ENCODE assay signal across 9 cellular contexts in genomic region chr12:94074970-94075695, GRCh38.
DNase-seq lines count a peak whose midpoint lies in the region; ATAC-seq and TF ChIP-seq lines count a peak whose summit lies in the region.
"Had no signal": no experiment of that assay in that cellular context is flagged by ENCODE, and none has a peak within 500 bp of the region (broad histone marks: within the 10 kb centered on the region; RNA-seq: fewer than 3 reads in every experiment).

No MANE protein-coding gene starts in this region.

- WGBS in esophagus, 2 donors: 40 to 46% methylated on average over 5 of the region's 5 CpGs

- intact Hi-C loops in PC-9 (cut with micrococcal nuclease; ENCODE audit: unreplicated experiment): loop anchor here (1.0 kb wide), 1 partner anchor 333 kb away; no protein-coding TSS in a partner anchor

- H3K79me2 ChIP-seq in GM23338 (replicated peaks; ENCODE audit: insufficient read depth) (no peaks in the 10 kb centered on the region), PC-9 (ENCODE audit: low read depth) (no peaks in the 10 kb centered on the region)

- H3K4me2 ChIP-seq in GM23338 (no peak overlapping the region), PC-9 (no peak overlapping the region)

- BruUV-seq in PC-9 (replicated peaks; lab: Mats Ljungman, UMichigan): no TSS peak

- DNase-seq in Ammon's horn (ENCODE audit: low spot score) (peak; percentile 56), GM23338 (ENCODE audit: low spot score) (peak; percentile 77), PC-9 (peak in 1 of 2 experiments; percentile 50), nephron progenitor cell (peak; percentile 41)

- H3K27ac ChIP-seq in GM23338 (ENCODE audit: low read depth): no peak overlapping the region
- H3K27ac ChIP-seq in PC-9: no peak overlapping the region
- peak overlapping the region; percentile 58 to 78 for H3K27ac ChIP-seq in esophagus (ENCODE audit: low read depth in 2 of 2, low read length in 1 of 2)

- H3K4me1 Mint-ChIP-seq in GM23338 (peaks cover 6% of the 10 kb centered on the region), nephron progenitor cell (peaks cover 54% of the 10 kb centered on the region)

- H2AFZ ChIP-seq in GM23338 (peak overlapping the region; percentile 70), PC-9 (no peak overlapping the region)

- POLR2A ChIA-PET in PC-9 (lab: Charles Lee; ENCODE audit: unreplicated experiment): no interaction called here

- H3K4me1 ChIP-seq in GM23338 (ENCODE audit: insufficient read depth) (peaks cover 8% of the 10 kb centered on the region; the same call in 1 of the 2 replicates), PC-9 (replicated peaks; ENCODE audit: insufficient read depth) (no peaks in the 10 kb centered on the region), esophagus (ENCODE audit: control insufficient read depth in 2 of 2, insufficient read depth in 2 of 2, low read length in 1 of 2) (no peaks in the 10 kb centered on the region)

- peak; percentile 74 to 82 for TF ChIP-seq CTCF in GM23338 (conservative IDR thresholded peaks at IDR 0.05; ENCODE audit: low read depth in 2 of 2)
- peak; percentile 54 for TF ChIP-seq CTCF in PC-9 (conservative IDR thresholded peaks at IDR 0.05)
- TF ChIP-seq CTCF in nephron progenitor cell (IDR thresholded peaks at IDR 0.05): peak; percentile 51

- no peaks in the 10 kb centered on the region; the same call in 2 of the 3 replicates for H3K9me3 Mint-ChIP-seq in GM23338
- H3K9me3 Mint-ChIP-seq in nephron progenitor cell: peaks cover 2% of the 10 kb centered on the region
- H3K9me3 Mint-ChIP-seq: IgD-negative memory B cell had no signal

- no peaks in the 10 kb centered on the region for H3F3A ChIP-seq in GM23338 (replicated peaks; ENCODE audit: low read depth)
- H3F3A ChIP-seq in PC-9 (ENCODE audit: insufficient read depth, low read depth): no peaks in the 10 kb centered on the region

- H4K20me1 ChIP-seq in GM23338 (replicated peaks; ENCODE audit: insufficient read depth): no peaks in the 10 kb centered on the region
- H4K20me1 ChIP-seq in PC-9 (ENCODE audit: insufficient read depth): no peaks in the 10 kb centered on the region

- H3K36me3 Mint-ChIP-seq in GM23338 (ENCODE audit: low read depth) (no peaks in the 10 kb centered on the region), nephron progenitor cell (ENCODE audit: low read depth) (no peaks in the 10 kb centered on the region)
- H3K36me3 Mint-ChIP-seq: IgD-negative memory B cell had no signal

- H3K4me3 Mint-ChIP-seq in GM23338 (no peak overlapping the region), nephron progenitor cell (peak overlapping the region; percentile 65)
- H3K4me3 Mint-ChIP-seq: IgD-negative memory B cell had no signal

- CTCF ChIA-PET in PC-9 (lab: Charles Lee): interaction anchor here (0.6 to 1.7 kb wide), 5 partner anchors 26 to 940 kb away, joined by 3 to 9 read pairs (median 7); no protein-coding TSS in a partner anchor

- H3K27me3 Mint-ChIP-seq in GM23338 (ENCODE audit: insufficient read depth, low read depth, poor library complexity) (no peaks in the 10 kb centered on the region), nephron progenitor cell (ENCODE audit: low read depth, poor library complexity) (no peaks in the 10 kb centered on the region)

- H3K27me3 ChIP-seq in GM23338 (ENCODE audit: insufficient read depth): no peaks in the 10 kb centered on the region
- H3K27me3 ChIP-seq in PC-9 (ENCODE audit: insufficient read depth, low read depth): no peaks in the 10 kb centered on the region
- no peaks in the 10 kb centered on the region for H3K27me3 ChIP-seq in esophagus (ENCODE audit: control insufficient read depth in 1 of 2, insufficient read depth in 2 of 2, low read length in 2 of 2)

- no peaks in the 10 kb centered on the region for H3K9me2 ChIP-seq in GM23338 (ENCODE audit: insufficient read depth)
- H3K9me2 ChIP-seq in PC-9 (ENCODE audit: insufficient read depth): no peaks in the 10 kb centered on the region

- H3K27ac Mint-ChIP-seq in GM23338 (no peak overlapping the region), nephron progenitor cell (peak overlapping the region; percentile 89)

- no peaks in the 10 kb centered on the region for H3K36me3 ChIP-seq in GM23338 (ENCODE audit: insufficient read depth)
- H3K36me3 ChIP-seq in PC-9 (ENCODE audit: low read depth): no peaks in the 10 kb centered on the region
- H3K36me3 ChIP-seq in esophagus (ENCODE audit: control insufficient read depth in 2 of 2, insufficient read depth in 2 of 2, low read length in 1 of 2): no peaks in the 10 kb centered on the region

- no peaks in the 10 kb centered on the region for H3K9me3 ChIP-seq in PC-9 (ENCODE audit: insufficient read depth, low read depth)
- no peaks in the 10 kb centered on the region for H3K9me3 ChIP-seq in esophagus (ENCODE audit: control insufficient read depth in 2 of 2, insufficient read depth in 1 of 2, low read depth in 1 of 2, low read length in 1 of 2)

- H3K4me3 ChIP-seq in GM23338: no peak overlapping the region
- H3K4me3 ChIP-seq in PC-9: no peak overlapping the region
- H3K4me3 ChIP-seq in esophagus (ENCODE audit: low read depth in 1 of 2, low read length in 2 of 2): no peak overlapping the region

- peak; percentile 90 for ATAC-seq in GM23338
- ATAC-seq in GM21619 (IDR thresholded peaks at IDR 0.05; ENCODE audit: unreplicated experiment): no peak
- ATAC-seq in GM19397 (IDR thresholded peaks at IDR 0.05; ENCODE audit: unreplicated experiment): no peak
- no peak for ATAC-seq in HG03139 (IDR thresholded peaks at IDR 0.05; ENCODE audit: unreplicated experiment)

TF ChIP-seq in GM23338, 12 proteins besides CTCF, POLR2A, EP300 and RAD21 (continues in another document):
- no peak for TF ChIP-seq NANOG (IDR thresholded peaks at IDR 0.05; ENCODE audit: borderline replicate concordance)
- no peak for TF ChIP-seq ZNF114 (CRISPR knock-in tag; IDR thresholded peaks at IDR 0.05)
- no peak for TF ChIP-seq POLR2AphosphoS5 (IDR thresholded peaks at IDR 0.05; ENCODE audit: low read depth)
- TF ChIP-seq EZH2phosphoT487 (IDR thresholded peaks at IDR 0.05; ENCODE audit: unreplicated experiment): no peak
- TF ChIP-seq CREB1 (CRISPR knock-in tag; IDR thresholded peaks at IDR 0.05; ENCODE audit: low read depth): no peak
- TF ChIP-seq, protein P1, sequence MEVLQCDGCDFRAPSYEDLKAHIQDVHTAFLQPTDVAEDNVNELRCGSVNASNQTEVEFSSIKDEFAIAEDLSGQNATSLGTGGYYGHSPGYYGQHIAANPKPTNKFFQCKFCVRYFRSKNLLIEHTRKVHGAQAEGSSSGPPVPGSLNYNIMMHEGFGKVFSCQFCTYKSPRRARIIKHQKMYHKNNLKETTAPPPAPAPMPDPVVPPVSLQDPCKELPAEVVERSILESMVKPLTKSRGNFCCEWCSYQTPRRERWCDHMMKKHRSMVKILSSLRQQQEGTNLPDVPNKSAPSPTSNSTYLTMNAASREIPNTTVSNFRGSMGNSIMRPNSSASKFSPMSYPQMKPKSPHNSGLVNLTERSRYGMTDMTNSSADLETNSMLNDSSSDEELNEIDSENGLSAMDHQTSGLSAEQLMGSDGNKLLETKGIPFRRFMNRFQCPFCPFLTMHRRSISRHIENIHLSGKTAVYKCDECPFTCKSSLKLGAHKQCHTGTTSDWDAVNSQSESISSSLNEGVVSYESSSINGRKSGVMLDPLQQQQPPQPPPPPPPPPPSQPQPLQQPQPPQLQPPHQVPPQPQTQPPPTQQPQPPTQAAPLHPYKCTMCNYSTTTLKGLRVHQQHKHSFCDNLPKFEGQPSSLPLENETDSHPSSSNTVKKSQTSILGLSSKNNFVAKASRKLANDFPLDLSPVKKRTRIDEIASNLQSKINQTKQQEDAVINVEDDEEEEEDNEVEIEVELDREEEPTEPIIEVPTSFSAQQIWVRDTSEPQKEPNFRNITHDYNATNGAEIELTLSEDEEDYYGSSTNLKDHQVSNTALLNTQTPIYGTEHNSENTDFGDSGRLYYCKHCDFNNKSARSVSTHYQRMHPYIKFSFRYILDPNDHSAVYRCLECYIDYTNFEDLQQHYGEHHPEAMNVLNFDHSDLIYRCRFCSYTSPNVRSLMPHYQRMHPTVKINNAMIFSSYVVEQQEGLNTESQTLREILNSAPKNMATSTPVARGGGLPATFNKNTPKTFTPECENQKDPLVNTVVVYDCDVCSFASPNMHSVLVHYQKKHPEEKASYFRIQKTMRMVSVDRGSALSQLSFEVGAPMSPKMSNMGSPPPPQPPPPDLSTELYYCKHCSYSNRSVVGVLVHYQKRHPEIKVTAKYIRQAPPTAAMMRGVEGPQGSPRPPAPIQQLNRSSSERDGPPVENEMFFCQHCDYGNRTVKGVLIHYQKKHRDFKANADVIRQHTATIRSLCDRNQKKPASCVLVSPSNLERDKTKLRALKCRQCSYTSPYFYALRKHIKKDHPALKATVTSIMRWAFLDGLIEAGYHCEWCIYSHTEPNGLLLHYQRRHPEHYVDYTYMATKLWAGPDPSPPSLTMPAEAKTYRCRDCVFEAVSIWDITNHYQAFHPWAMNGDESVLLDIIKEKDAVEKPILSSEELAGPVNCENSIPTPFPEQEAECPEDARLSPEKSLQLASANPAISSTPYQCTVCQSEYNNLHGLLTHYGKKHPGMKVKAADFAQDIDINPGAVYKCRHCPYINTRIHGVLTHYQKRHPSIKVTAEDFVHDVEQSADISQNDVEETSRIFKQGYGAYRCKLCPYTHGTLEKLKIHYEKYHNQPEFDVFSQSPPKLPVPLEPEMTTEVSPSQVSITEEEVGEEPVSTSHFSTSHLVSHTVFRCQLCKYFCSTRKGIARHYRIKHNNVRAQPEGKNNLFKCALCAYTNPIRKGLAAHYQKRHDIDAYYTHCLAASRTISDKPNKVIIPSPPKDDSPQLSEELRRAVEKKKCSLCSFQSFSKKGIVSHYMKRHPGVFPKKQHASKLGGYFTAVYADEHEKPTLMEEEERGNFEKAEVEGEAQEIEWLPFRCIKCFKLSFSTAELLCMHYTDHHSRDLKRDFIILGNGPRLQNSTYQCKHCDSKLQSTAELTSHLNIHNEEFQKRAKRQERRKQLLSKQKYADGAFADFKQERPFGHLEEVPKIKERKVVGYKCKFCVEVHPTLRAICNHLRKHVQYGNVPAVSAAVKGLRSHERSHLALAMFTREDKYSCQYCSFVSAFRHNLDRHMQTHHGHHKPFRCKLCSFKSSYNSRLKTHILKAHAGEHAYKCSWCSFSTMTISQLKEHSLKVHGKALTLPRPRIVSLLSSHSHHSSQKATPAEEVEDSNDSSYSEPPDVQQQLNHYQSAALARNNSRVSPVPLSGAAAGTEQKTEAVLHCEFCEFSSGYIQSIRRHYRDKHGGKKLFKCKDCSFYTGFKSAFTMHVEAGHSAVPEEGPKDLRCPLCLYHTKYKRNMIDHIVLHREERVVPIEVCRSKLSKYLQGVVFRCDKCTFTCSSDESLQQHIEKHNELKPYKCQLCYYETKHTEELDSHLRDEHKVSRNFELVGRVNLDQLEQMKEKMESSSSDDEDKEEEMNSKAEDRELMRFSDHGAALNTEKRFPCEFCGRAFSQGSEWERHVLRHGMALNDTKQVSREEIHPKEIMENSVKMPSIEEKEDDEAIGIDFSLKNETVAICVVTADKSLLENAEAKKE (CRISPR knock-in tag; IDR thresholded peaks at IDR 0.05): no peak
- no peak for TF ChIP-seq EZH2 (IDR thresholded peaks at IDR 0.05; ENCODE audit: low read depth, unreplicated experiment)
- no peak for TF ChIP-seq JUNB (IDR thresholded peaks at IDR 0.05; ENCODE audit: unreplicated experiment)

Comparison
In these comparisons a context has a peak if more than half of its experiments do, and no peak if none do; other contexts are left out.
1. H3K27ac ChIP-seq: peak in esophagus (2 of 2); none in GM23338 (single experiment) and PC-9 (single experiment).
2. Peak in every context shown above with its lines, with median percentiles within 50 percentile points of each other: CTCF ChIP-seq.